ENCODE assay signal across 8 cellular contexts in genomic region chr3:69013256-69014021, GRCh38.
DNase-seq lines count a peak whose midpoint lies in the region; ATAC-seq lines count a peak whose summit lies in the region.

Gene EOGT (minus strand): TSS chr3:69013684. CDS start chr3:69009846, 3,838 bp downstream.

- DNase-seq in C1 segment of cervical spinal cord (lab: John Stamatoyannopoulos, UW): peak; percentile 10 to 84 (median 66)
- peak; percentile 38 for DNase-seq in NCI-H82 treated with DMSO at 0.1 percent for 48 hours (lab: John Stamatoyannopoulos, UW; ENCODE audit: unreplicated experiment)
- peak; percentile 93 for DNase-seq in activated CD8-positive, alpha-beta memory T cell treated with anti-CD3 and anti-CD28 coated beads for 24 hours
- DNase-seq in effector CD8-positive, alpha-beta T cell (lab: John Stamatoyannopoulos, UW): peak; percentile 54
- DNase-seq in memory B cell (ENCODE audit: low spot score in 2 of 2): peak; percentile 55 to 65
- DNase-seq in stimulated activated CD8-positive, alpha-beta memory T cell treated with anti-CD3 and anti-CD28 coated beads, Interleukin-15, amount 100 ng/mL, for 1 hour (ENCODE audit: low read depth): peak; percentile 60

- ATAC-seq in GM19043 (IDR thresholded peaks at IDR 0.05; ENCODE audit: low read depth, unreplicated experiment) (peak; percentile 74), HG03354 (IDR thresholded peaks at IDR 0.05; ENCODE audit: poor library complexity, severe bottlenecking, unreplicated experiment) (peak; percentile 81), memory B cell (ENCODE audit: low read depth) (peak; percentile 78)

- H3K36me3 Mint-ChIP-seq in memory B cell: peaks cover 6% of the 10 kb centered on the region

- H3K27ac Mint-ChIP-seq in memory B cell: peak within 1 kb of the TSS; percentile 87

- H3K9me3 Mint-ChIP-seq in memory B cell: no peaks in the 10 kb centered on the region

- H3K4me1 Mint-ChIP-seq in memory B cell: peaks cover 9% of the 10 kb centered on the region

- H3K27me3 Mint-ChIP-seq in memory B cell: no peaks in the 10 kb centered on the region

- peak within 1 kb of the TSS; percentile 93 for H3K4me3 Mint-ChIP-seq in memory B cell

Comparison
In these comparisons a context has a peak if more than half of its experiments do, and no peak if none do; other contexts are left out.
1. Peak in every context shown above with its lines: DNase-seq and ATAC-seq.
2. DNase-seq: peak in every context shown above with its lines; median percentile 93 in activated CD8-positive, alpha-beta memory T cell treated with anti-CD3 and anti-CD28 coated beads for 24 hours; 66 in C1 segment of cervical spinal cord; 60 in memory B cell; 60 in stimulated activated CD8-positive, alpha-beta memory T cell treated with anti-CD3 and anti-CD28 coated beads, Interleukin-15, amount 100 ng/mL, for 1 hour; 54 in effector CD8-positive, alpha-beta T cell; 38 in NCI-H82 treated with DMSO at 0.1 percent for 48 hours.